Comparison of ENCODE assay signal across 1 cellular context in the genomic region with DNA sequence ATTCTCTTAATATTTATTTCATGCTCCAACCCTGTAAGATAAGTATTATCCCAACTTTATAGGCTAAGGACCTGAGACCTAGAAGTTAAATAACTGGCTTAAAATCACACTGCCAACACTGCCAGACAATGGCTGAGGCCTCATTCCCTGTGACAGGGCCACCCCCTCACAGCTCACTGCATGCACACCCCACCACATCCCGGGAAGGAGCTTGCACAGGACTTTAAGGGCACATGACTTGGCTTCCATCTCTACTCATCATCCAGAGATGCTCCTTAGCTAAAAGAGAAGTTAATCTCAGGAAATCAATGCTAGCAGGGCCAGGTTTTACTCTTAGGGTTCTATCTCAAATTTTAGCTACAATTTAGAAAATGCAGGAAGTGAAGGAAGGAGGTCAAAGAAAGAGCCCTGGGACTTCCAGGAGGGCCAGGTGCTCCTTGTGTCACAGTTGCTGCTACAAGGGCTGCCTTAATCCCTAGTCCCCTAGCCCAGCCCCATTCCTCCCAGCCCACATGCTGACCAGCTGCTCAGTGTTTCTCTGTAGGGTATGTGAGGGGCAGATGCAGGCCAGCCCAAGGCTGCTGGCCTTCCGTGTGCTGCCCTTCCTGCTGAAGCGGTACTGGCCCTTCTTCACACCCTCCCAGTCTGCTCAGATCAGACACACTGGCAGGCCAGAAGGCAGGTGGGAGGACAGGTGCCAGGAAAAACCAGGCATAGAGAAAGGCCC.
TF ChIP-seq lines count a peak whose summit lies in the region.

No MANE protein-coding gene starts in this region.

TF ChIP-seq in GM12878, 131 proteins besides CTCF, POLR2A, EP300 and RAD21:
- TF ChIP-seq MYB (IDR thresholded peaks at IDR 0.05; ENCODE audit: borderline replicate concordance, low read depth, low read length) (no peak), MAX (IDR thresholded peaks at IDR 0.05; ENCODE audit: low read depth, low read length) (no peak), MXI1 (IDR thresholded peaks at IDR 0.05; ENCODE audit: low read depth, low read length) (no peak), NFYA (IDR thresholded peaks at IDR 0.05; ENCODE audit: borderline replicate concordance, low read depth, low read length) (no peak), BRCA1 (IDR thresholded peaks at IDR 0.05; ENCODE audit: low read depth, low read length) (no peak), SUPT20H (IDR thresholded peaks at IDR 0.05; ENCODE audit: borderline replicate concordance, control insufficient read depth, low read depth, low read length) (no peak), STAT1 (conservative IDR thresholded peaks at IDR 0.05) (no peak), PRDM15 (CRISPR knock-in tag; IDR thresholded peaks at IDR 0.05) (no peak), TBL1XR1 (IDR thresholded peaks at IDR 0.05; ENCODE audit: low read depth, low read length) (no peak), BACH1 (IDR thresholded peaks at IDR 0.05; ENCODE audit: borderline replicate concordance) (no peak), SREBF1 (IDR thresholded peaks at IDR 0.05; ENCODE audit: low read length) (no peak), NBN (IDR thresholded peaks at IDR 0.05) (no peak), E2F4 (IDR thresholded peaks at IDR 0.05; ENCODE audit: low read depth, low read length) (no peak), IRF4 (IDR thresholded peaks at IDR 0.05; ENCODE audit: low read depth, low read length) (no peak), POU2F2 (IDR thresholded peaks at IDR 0.05; ENCODE audit: borderline replicate concordance, low read depth, low read length) (no peak), RB1 (IDR thresholded peaks at IDR 0.05; ENCODE audit: borderline replicate concordance) (no peak)
